In genomic region chr4:86453044-86453501, GRCh38 we compare ENCODE assay signal across 9 cellular contexts.
DNase-seq lines count a peak whose midpoint lies in the region; ATAC-seq lines count a peak whose summit lies in the region.
"Had no signal": no experiment of that assay in that cellular context is flagged by ENCODE, and none has a peak within 500 bp of the region (broad histone marks: within the 10 kb centered on the region; RNA-seq: fewer than 3 reads in every experiment).

No MANE protein-coding gene starts in this region.

- H3K27ac ChIP-seq in SJSA1 (peak overlapping the region; percentile 79), rectal smooth muscle tissue (ENCODE audit: low read depth, low read length) (peak overlapping the region; percentile 22)

- no peak overlapping the region for H3K4me3 Mint-ChIP-seq in activated T-helper 17 cell treated with anti-CD3 and anti-CD28 coated beads, Interleukin-2, amount 50 U/mL, for 72 hours

- no peaks in the 10 kb centered on the region for H3K9me3 Mint-ChIP-seq in activated T-helper 17 cell treated with anti-CD3 and anti-CD28 coated beads, Interleukin-2, amount 50 U/mL, for 72 hours

- intact Hi-C loops in head of caudate nucleus (cut with DNase I): no loop called here

- H3K36me3 ChIP-seq in SJSA1: no peaks in the 10 kb centered on the region
- no peaks in the 10 kb centered on the region for H3K36me3 ChIP-seq in rectal smooth muscle tissue (ENCODE audit: control insufficient read depth, insufficient read depth, low read length)

- peaks cover 27% of the 10 kb centered on the region for H3K27me3 Mint-ChIP-seq in activated T-helper 17 cell treated with anti-CD3 and anti-CD28 coated beads, Interleukin-2, amount 50 U/mL, for 72 hours

- DNase-seq in EH (ENCODE audit: low read depth): peak; percentile 37
- DNase-seq in SJSA1 (ENCODE audit: low read depth in 1 of 2, low spot score in 2 of 2): peak; percentile 86 to 89
- DNase-seq in head of caudate nucleus: peak in 27 of 42 donors; percentile 4 to 55 (median 22)
- no peak for DNase-seq in iPS-NIHi7 (ENCODE audit: extremely low spot score)
- no peak for DNase-seq in NCI-H1048 (lab: John Stamatoyannopoulos, UW)
- no peak for DNase-seq in RPMI8226
- DNase-seq: Caco-2 had no signal

- peaks cover 3% of the 10 kb centered on the region for H3K4me1 Mint-ChIP-seq in activated T-helper 17 cell treated with anti-CD3 and anti-CD28 coated beads, Interleukin-2, amount 50 U/mL, for 72 hours

- no peaks in the 10 kb centered on the region for H3K27me3 ChIP-seq in SJSA1 (replicated peaks)
- no peaks in the 10 kb centered on the region for H3K27me3 ChIP-seq in rectal smooth muscle tissue (ENCODE audit: control insufficient read depth, insufficient read depth, low read length)

- no peaks in the 10 kb centered on the region for H3K36me3 Mint-ChIP-seq in activated T-helper 17 cell treated with anti-CD3 and anti-CD28 coated beads, Interleukin-2, amount 50 U/mL, for 72 hours (ENCODE audit: low read depth)

- H3K9ac ChIP-seq in rectal smooth muscle tissue (ENCODE audit: low read length): no peak overlapping the region

- H3K4me3 ChIP-seq in SJSA1: peak overlapping the region; percentile 45
- H3K4me3 ChIP-seq in rectal smooth muscle tissue (ENCODE audit: low read length): peak overlapping the region; percentile 51

- ATAC-seq in activated T-helper 17 cell treated with anti-CD3 and anti-CD28 coated beads, Interleukin-2, amount 50 U/mL, for 72 hours (replicated peaks): no peak

- H3K4me1 ChIP-seq in SJSA1 (replicated peaks) (peaks cover 28% of the 10 kb centered on the region), rectal smooth muscle tissue (ENCODE audit: control insufficient read depth, insufficient read depth, low read length) (no peaks in the 10 kb centered on the region)
- H3K4me1 ChIP-seq: Caco-2 had no signal

- no peak overlapping the region for H3K27ac Mint-ChIP-seq in activated T-helper 17 cell treated with anti-CD3 and anti-CD28 coated beads, Interleukin-2, amount 50 U/mL, for 72 hours

- H3K9me3 ChIP-seq in SJSA1 (replicated peaks): no peaks in the 10 kb centered on the region
- H3K9me3 ChIP-seq: Caco-2 had no signal

Comparison
In these comparisons a context has a peak if more than half of its experiments do, and no peak if none do; other contexts are left out.
1. DNase-seq: peak in EH (single experiment), SJSA1 (2 of 2) and head of caudate nucleus (27 of 42); none in iPS-NIHi7 (single experiment), NCI-H1048 (single experiment) and RPMI8226 (single experiment).